ENCODE assay signal across 19 cellular contexts in the genomic region with DNA sequence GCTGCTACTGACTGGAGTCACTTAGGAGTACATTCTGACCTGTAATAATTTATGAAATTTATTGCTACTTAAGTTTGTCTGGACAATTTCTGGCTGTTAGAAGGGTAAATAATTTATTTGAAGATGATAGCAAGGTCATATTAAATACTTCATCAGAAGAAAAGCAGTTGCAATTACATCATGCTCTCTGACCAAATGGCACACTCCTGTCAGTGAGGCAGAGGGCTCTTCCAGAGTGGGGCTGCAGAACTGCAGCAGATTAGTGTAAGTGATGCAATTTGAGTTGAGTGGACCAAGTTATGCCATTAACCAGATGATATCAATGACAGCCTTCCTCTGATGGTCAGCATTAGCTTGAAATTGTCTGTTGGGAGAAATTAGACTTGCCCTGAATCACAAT.
"Had no signal": no experiment of that assay in that cellular context is flagged by ENCODE, and none has a peak within 500 bp of the region (broad histone marks: within the 10 kb centered on the region; RNA-seq: fewer than 3 reads in every experiment).

No MANE protein-coding gene starts in this region.

- H3K4me3 Mint-ChIP-seq: immature natural killer cell; naive thymus-derived CD4-positive, alpha-beta T cell; nephron progenitor cell had no signal

- H3K27me3 ChIP-seq: gastrocnemius medialis, suprapubic skin, thyroid gland, upper lobe of left lung, uterus had no signal

- H3K27me3 Mint-ChIP-seq: naive thymus-derived CD4-positive, alpha-beta T cell had no signal

- H3K4me1 Mint-ChIP-seq: immature natural killer cell; naive thymus-derived CD4-positive, alpha-beta T cell had no signal

- H3K36me3 ChIP-seq: gastrocnemius medialis, ovary, suprapubic skin, thyroid gland, upper lobe of left lung, uterus had no signal

- H3K36me3 Mint-ChIP-seq: immature natural killer cell; naive thymus-derived CD4-positive, alpha-beta T cell had no signal

- H3K27ac ChIP-seq: gastrocnemius medialis, ovary, suprapubic skin, thyroid gland, upper lobe of left lung, uterus had no signal

- H3K27ac Mint-ChIP-seq: immature natural killer cell; naive thymus-derived CD4-positive, alpha-beta T cell had no signal

- H3K4me1 ChIP-seq: gastrocnemius medialis, suprapubic skin, thyroid gland, upper lobe of left lung, uterus had no signal

- H3K4me2 ChIP-seq: smooth muscle cell had no signal

- H3K9me3 ChIP-seq: gastrocnemius medialis, ovary, suprapubic skin, thyroid gland, upper lobe of left lung, uterus had no signal

- ATAC-seq: esophagus mucosa; gastrocnemius medialis; naive thymus-derived CD4-positive, alpha-beta T cell; right cardiac atrium; stimulated activated naive CD8-positive, alpha-beta T cell treated with anti-CD3 and anti-CD28 coated beads, Interleukin-15, Interleukin-2, amounts not matched to agents 100 U/mL and 50 U/mL, for 24 hours had no signal

- H3K4me3 ChIP-seq: dorsolateral prefrontal cortex, gastrocnemius medialis, ovary, smooth muscle cell, suprapubic skin, thyroid gland, upper lobe of left lung, uterus had no signal

- DNase-seq: cortex of kidney; dorsolateral prefrontal cortex; effector CD8-positive, alpha-beta T cell; gastrocnemius medialis; immature natural killer cell; mesendoderm; naive thymus-derived CD4-positive, alpha-beta T cell; nephron progenitor cell; nucleus accumbens; ovary; right cardiac atrium; stimulated activated CD4-positive, alpha-beta T cell treated with anti-CD3 and anti-CD28 coated beads, Interleukin-2, amount 100 ng/mL, for 48 hours; stimulated activated naive CD8-positive, alpha-beta T cell treated with anti-CD3 and anti-CD28 coated beads, Interleukin-15, Interleukin-2, amounts not matched to agents 100 U/mL and 50 U/mL, for 24 hours; thyroid gland; upper lobe of left lung; uterus had no signal

- H3K9me3 Mint-ChIP-seq: nephron progenitor cell had no signal
